Comparison of ENCODE assay signal across 1 cellular context in the genomic region with DNA sequence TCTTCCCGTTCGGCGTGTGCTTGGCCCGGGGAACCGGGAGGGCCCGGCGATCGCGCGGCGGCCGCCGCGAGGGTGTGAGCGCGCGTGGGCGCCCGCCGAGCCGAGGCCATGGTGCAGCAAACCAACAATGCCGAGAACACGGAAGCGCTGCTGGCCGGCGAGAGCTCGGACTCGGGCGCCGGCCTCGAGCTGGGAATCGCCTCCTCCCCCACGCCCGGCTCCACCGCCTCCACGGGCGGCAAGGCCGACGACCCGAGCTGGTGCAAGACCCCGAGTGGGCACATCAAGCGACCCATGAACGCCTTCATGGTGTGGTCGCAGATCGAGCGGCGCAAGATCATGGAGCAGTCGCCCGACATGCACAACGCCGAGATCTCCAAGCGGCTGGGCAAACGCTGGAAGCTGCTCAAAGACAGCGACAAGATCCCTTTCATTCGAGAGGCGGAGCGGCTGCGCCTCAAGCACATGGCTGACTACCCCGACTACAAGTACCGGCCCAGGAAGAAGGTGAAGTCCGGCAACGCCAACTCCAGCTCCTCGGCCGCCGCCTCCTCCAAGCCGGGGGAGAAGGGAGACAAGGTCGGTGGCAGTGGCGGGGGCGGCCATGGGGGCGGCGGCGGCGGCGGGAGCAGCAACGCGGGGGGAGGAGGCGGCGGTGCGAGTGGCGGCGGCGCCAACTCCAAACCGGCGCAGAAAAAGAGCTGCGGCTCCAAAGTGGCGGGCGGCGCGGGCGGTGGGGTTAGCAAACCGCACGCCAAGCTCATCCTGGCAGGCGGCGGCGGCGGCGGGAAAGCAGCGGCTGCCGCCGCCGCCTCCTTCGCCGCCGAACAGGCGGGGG.
TF ChIP-seq lines count a peak whose summit lies in the region.

No MANE protein-coding gene starts in this region.

TF ChIP-seq in SK-N-SH, 30 proteins besides CTCF, POLR2A, EP300 and RAD21 (continued from another document):
- TF ChIP-seq, protein P1, sequence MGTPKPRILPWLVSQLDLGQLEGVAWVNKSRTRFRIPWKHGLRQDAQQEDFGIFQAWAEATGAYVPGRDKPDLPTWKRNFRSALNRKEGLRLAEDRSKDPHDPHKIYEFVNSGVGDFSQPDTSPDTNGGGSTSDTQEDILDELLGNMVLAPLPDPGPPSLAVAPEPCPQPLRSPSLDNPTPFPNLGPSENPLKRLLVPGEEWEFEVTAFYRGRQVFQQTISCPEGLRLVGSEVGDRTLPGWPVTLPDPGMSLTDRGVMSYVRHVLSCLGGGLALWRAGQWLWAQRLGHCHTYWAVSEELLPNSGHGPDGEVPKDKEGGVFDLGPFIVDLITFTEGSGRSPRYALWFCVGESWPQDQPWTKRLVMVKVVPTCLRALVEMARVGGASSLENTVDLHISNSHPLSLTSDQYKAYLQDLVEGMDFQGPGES (IDR thresholded peaks at IDR 0.05; ENCODE audit: low read depth, low read length), result no peak
- TF ChIP-seq RCOR1 (IDR thresholded peaks at IDR 0.05; ENCODE audit: low read length) (no peak), MXI1 (IDR thresholded peaks at IDR 0.05; ENCODE audit: low read depth, low read length) (peak; percentile 41; the same call in 1 of the 2 replicates), FOSL2 (IDR thresholded peaks at IDR 0.05; ENCODE audit: borderline replicate concordance, low read depth) (no peak), FOXM1 (IDR thresholded peaks at IDR 0.05; ENCODE audit: low read depth) (no peak), SIN3A (IDR thresholded peaks at IDR 0.05; ENCODE audit: borderline replicate concordance, low read depth, low read length) (no peak), GATA2 (CRISPR knock-in tag; IDR thresholded peaks at IDR 0.05) (no peak), NRF1 (IDR thresholded peaks at IDR 0.05; ENCODE audit: low read depth, low read length) (no peak), TAF1 (IDR thresholded peaks at IDR 0.05; ENCODE audit: borderline replicate concordance, low read depth, low read length) (peak; percentile 26; the same call in 1 of the 2 replicates), POLR2AphosphoS5 (IDR thresholded peaks at IDR 0.05; ENCODE audit: low read depth, low read length) (peak; percentile 38), RXRA (IDR thresholded peaks at IDR 0.05; ENCODE audit: borderline replicate concordance, low read depth) (no peak), TCF12 (IDR thresholded peaks at IDR 0.05) (no peak), NFIC (IDR thresholded peaks at IDR 0.05; ENCODE audit: borderline replicate concordance) (no peak), TEAD4 (IDR thresholded peaks at IDR 0.05; ENCODE audit: borderline replicate concordance, insufficient read depth) (0 out of 2 replicates have a peak, but pooled peaks have one; percentile 1), SMC3 (IDR thresholded peaks at IDR 0.05; ENCODE audit: low read depth, low read length) (no peak), GABPA (IDR thresholded peaks at IDR 0.05; ENCODE audit: low read depth) (no peak)
- TF ChIP-seq, protein P2, sequence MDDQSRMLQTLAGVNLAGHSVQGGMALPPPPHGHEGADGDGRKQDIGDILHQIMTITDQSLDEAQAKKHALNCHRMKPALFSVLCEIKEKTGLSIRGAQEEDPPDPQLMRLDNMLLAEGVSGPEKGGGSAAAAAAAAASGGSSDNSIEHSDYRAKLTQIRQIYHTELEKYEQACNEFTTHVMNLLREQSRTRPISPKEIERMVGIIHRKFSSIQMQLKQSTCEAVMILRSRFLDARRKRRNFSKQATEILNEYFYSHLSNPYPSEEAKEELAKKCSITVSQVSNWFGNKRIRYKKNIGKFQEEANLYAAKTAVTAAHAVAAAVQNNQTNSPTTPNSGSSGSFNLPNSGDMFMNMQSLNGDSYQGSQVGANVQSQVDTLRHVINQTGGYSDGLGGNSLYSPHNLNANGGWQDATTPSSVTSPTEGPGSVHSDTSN (IDR thresholded peaks at IDR 0.05), result no peak
- TF ChIP-seq, protein P3, sequence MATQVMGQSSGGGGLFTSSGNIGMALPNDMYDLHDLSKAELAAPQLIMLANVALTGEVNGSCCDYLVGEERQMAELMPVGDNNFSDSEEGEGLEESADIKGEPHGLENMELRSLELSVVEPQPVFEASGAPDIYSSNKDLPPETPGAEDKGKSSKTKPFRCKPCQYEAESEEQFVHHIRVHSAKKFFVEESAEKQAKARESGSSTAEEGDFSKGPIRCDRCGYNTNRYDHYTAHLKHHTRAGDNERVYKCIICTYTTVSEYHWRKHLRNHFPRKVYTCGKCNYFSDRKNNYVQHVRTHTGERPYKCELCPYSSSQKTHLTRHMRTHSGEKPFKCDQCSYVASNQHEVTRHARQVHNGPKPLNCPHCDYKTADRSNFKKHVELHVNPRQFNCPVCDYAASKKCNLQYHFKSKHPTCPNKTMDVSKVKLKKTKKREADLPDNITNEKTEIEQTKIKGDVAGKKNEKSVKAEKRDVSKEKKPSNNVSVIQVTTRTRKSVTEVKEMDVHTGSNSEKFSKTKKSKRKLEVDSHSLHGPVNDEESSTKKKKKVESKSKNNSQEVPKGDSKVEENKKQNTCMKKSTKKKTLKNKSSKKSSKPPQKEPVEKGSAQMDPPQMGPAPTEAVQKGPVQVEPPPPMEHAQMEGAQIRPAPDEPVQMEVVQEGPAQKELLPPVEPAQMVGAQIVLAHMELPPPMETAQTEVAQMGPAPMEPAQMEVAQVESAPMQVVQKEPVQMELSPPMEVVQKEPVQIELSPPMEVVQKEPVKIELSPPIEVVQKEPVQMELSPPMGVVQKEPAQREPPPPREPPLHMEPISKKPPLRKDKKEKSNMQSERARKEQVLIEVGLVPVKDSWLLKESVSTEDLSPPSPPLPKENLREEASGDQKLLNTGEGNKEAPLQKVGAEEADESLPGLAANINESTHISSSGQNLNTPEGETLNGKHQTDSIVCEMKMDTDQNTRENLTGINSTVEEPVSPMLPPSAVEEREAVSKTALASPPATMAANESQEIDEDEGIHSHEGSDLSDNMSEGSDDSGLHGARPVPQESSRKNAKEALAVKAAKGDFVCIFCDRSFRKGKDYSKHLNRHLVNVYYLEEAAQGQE (IDR thresholded peaks at IDR 0.05; ENCODE audit: low read depth, low read length), result no peak
- TF ChIP-seq, protein P4, sequence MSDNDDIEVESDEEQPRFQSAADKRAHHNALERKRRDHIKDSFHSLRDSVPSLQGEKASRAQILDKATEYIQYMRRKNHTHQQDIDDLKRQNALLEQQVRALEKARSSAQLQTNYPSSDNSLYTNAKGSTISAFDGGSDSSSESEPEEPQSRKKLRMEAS (IDR thresholded peaks at IDR 0.05; ENCODE audit: low read depth), result peak; percentile 81
- TF ChIP-seq, protein P5, sequence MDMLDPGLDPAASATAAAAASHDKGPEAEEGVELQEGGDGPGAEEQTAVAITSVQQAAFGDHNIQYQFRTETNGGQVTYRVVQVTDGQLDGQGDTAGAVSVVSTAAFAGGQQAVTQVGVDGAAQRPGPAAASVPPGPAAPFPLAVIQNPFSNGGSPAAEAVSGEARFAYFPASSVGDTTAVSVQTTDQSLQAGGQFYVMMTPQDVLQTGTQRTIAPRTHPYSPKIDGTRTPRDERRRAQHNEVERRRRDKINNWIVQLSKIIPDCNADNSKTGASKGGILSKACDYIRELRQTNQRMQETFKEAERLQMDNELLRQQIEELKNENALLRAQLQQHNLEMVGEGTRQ (IDR thresholded peaks at IDR 0.05; ENCODE audit: borderline replicate concordance, low read depth, low read length), result no peak
- TF ChIP-seq, protein P6, sequence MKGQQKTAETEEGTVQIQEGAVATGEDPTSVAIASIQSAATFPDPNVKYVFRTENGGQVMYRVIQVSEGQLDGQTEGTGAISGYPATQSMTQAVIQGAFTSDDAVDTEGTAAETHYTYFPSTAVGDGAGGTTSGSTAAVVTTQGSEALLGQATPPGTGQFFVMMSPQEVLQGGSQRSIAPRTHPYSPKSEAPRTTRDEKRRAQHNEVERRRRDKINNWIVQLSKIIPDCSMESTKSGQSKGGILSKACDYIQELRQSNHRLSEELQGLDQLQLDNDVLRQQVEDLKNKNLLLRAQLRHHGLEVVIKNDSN (IDR thresholded peaks at IDR 0.05; ENCODE audit: borderline replicate concordance, low read depth), result no peak
